14 cellular contexts compared by ENCODE assay signal in genomic region chr5:94376672-94377345, GRCh38.
DNase-seq lines count a peak whose midpoint lies in the region; ATAC-seq and TF ChIP-seq lines count a peak whose summit lies in the region.
"Had no signal": no experiment of that assay in that cellular context is flagged by ENCODE, and none has a peak within 500 bp of the region (broad histone marks: within the 10 kb centered on the region; RNA-seq: fewer than 3 reads in every experiment).

No MANE protein-coding gene starts in this region.

- no peaks in the 10 kb centered on the region for H3K36me3 ChIP-seq in H7 (replicated peaks; ENCODE audit: control insufficient read depth, insufficient read depth, low read length)
- no peaks in the 10 kb centered on the region for H3K36me3 ChIP-seq in HAP-1 (replicated peaks)

- ATAC-seq in HG03460 (IDR thresholded peaks at IDR 0.05; ENCODE audit: unreplicated experiment), result no peak
- ATAC-seq: psoas muscle; stimulated activated naive CD8-positive, alpha-beta T cell treated with anti-CD3 and anti-CD28 coated beads, Interleukin-15, Interleukin-2, amounts not matched to agents 100 U/mL and 50 U/mL, for 24 hours had no signal

- intact Hi-C loops in CD14-positive monocyte (cut with micrococcal nuclease), result no loop called here

- no peak overlapping the region for H3K4me3 Mint-ChIP-seq in CD14-positive monocyte
- H3K4me3 Mint-ChIP-seq: activated CD4-positive, alpha-beta T cell treated with anti-CD3 and anti-CD28 coated beads, Interleukin-2, amount 10 ng/mL, durations not matched to agents 24 days and 14 days had no signal

- peaks cover 0 to 14% (median 2%) of the 10 kb centered on the region in 7 donors for H3K9me3 Mint-ChIP-seq in CD14-positive monocyte

- peaks cover 5% of the 10 kb centered on the region for H3K4me1 Mint-ChIP-seq in CD14-positive monocyte
- H3K4me1 Mint-ChIP-seq: activated CD4-positive, alpha-beta T cell treated with anti-CD3 and anti-CD28 coated beads, Interleukin-2, amount 10 ng/mL, durations not matched to agents 24 days and 14 days had no signal

- DNase-seq in CD14-positive monocyte (ENCODE audit: low spot score), result peak; percentile 50
- peak; percentile 62 to 79 for DNase-seq in Kasumi-1 (lab: John Stamatoyannopoulos, UW)
- DNase-seq in NCI-H774 (lab: John Stamatoyannopoulos, UW), result peak; percentile 20
- peak; percentile 18 for DNase-seq in astrocyte of the hippocampus (ENCODE audit: low read depth, low spot score)
- no peak for DNase-seq in hippocampal formation (lab: John Stamatoyannopoulos, UW)
- no peak for DNase-seq in H7
- no peak for DNase-seq in HAP-1 (ENCODE audit: low spot score in 2 of 2)
- DNase-seq: activated CD4-positive, alpha-beta T cell treated with anti-CD3 and anti-CD28 coated beads, Interleukin-2, amount 10 ng/mL, durations not matched to agents 24 days and 14 days; dorsolateral prefrontal cortex; psoas muscle; stimulated activated CD4-positive, alpha-beta T cell treated with anti-CD3 and anti-CD28 coated beads, Interleukin-4, amount 100 ng/mL, for 1 hour; stimulated activated naive CD8-positive, alpha-beta T cell treated with anti-CD3 and anti-CD28 coated beads, Interleukin-15, Interleukin-2, amounts not matched to agents 100 U/mL and 50 U/mL, for 24 hours had no signal

- no peak for TF ChIP-seq CTCF in CD14-positive monocyte (IDR thresholded peaks at IDR 0.05)

- peak overlapping the region in 1 of 7 donors; percentile 51 for H3K27ac Mint-ChIP-seq in CD14-positive monocyte
- H3K27ac Mint-ChIP-seq: activated CD4-positive, alpha-beta T cell treated with anti-CD3 and anti-CD28 coated beads, Interleukin-2, amount 10 ng/mL, durations not matched to agents 24 days and 14 days had no signal

- H3K36me3 Mint-ChIP-seq in CD14-positive monocyte, result no peaks in the 10 kb centered on the region

- no peaks in the 10 kb centered on the region for H3K9me3 ChIP-seq in HAP-1
- H3K9me3 ChIP-seq: psoas muscle had no signal

- no peaks in the 10 kb centered on the region for H3K27me3 ChIP-seq in H7 (ENCODE audit: control insufficient read depth, insufficient read depth, low read length)
- no peaks in the 10 kb centered on the region for H3K27me3 ChIP-seq in HAP-1 (ENCODE audit: low read depth)
- H3K27me3 ChIP-seq: dorsolateral prefrontal cortex had no signal

- peaks cover 0 to 2% (median 0%) of the 10 kb centered on the region in 3 donors for H3K27me3 Mint-ChIP-seq in CD14-positive monocyte (ENCODE audit: low read depth in 3 of 3)
- H3K27me3 Mint-ChIP-seq: activated CD4-positive, alpha-beta T cell treated with anti-CD3 and anti-CD28 coated beads, Interleukin-2, amount 10 ng/mL, durations not matched to agents 24 days and 14 days had no signal

- in situ Hi-C loops in HAP-1 (cut with MboI; ENCODE audit: low sequenced_read_pairs), result no loop called here

- H3K4me1 ChIP-seq in HAP-1, result peaks cover 2% of the 10 kb centered on the region; the same call in 1 of the 2 replicates
- H3K4me1 ChIP-seq: psoas muscle had no signal

- H3K4me3 ChIP-seq in H7 (ENCODE audit: insufficient read depth, low read depth, low read length), result no peak overlapping the region
- no peak overlapping the region for H3K4me3 ChIP-seq in HAP-1
- H3K4me3 ChIP-seq: dorsolateral prefrontal cortex, psoas muscle, SK-N-MC had no signal

Comparison
In these comparisons a context has a peak if more than half of its experiments do, and no peak if none do; other contexts are left out.
1. DNase-seq: peak in CD14-positive monocyte (single experiment), Kasumi-1 (2 of 2), NCI-H774 (single experiment) and astrocyte of the hippocampus (single experiment); none in hippocampal formation (0 of 2), H7 (single experiment) and HAP-1 (0 of 2).